In genomic region chr1:22796642-22797041, GRCh38 we compare ENCODE assay signal across 23 cellular contexts.
A peak's percentile ranks its signal among the peaks of the same experiment; 100 is the strongest.
DNase-seq lines count a peak whose midpoint lies in the region; ATAC-seq, FAIRE-seq and TF ChIP-seq lines count a peak whose summit lies in the region.
"Had no signal": no experiment of that assay in that cellular context is flagged by ENCODE, and none has a peak within 500 bp of the region (broad histone marks: within the 10 kb centered on the region; RNA-seq: fewer than 3 reads in every experiment).

No MANE protein-coding gene starts in this region.

- H2AFZ ChIP-seq in HepG2 (ENCODE audit: low read length), result no peak overlapping the region

- peaks cover 3% of the 10 kb centered on the region for H3K4me1 ChIP-seq in HepG2 (ENCODE audit: insufficient read depth, low read length)
- no peaks in the 10 kb centered on the region for H3K4me1 ChIP-seq in right lobe of liver
- no peaks in the 10 kb centered on the region for H3K4me1 ChIP-seq in aorta (ENCODE audit: control insufficient read depth in 1 of 2, insufficient read depth in 2 of 2, low read length in 2 of 2)

- H3K27me3 Mint-ChIP-seq in neural crest cell (ENCODE audit: low read depth), result no peaks in the 10 kb centered on the region

- H3K27ac ChIP-seq in HepG2 (ENCODE audit: extremely low read length, insufficient read depth, low read length) (no peak overlapping the region), right lobe of liver (no peak overlapping the region), aorta (ENCODE audit: low read depth in 1 of 2, low read length in 2 of 2) (no peak overlapping the region)
- H3K27ac ChIP-seq: C4-2B, RWPE1 had no signal

- peak overlapping the region; percentile 81 for H3K27ac Mint-ChIP-seq in neural crest cell (ENCODE audit: unreplicated experiment)

- in situ Hi-C loops in HepG2 (cut with HindIII; ENCODE audit: extremely low pct_ligation_motif_present, low pct_unique_long_range_greater_than_20kb), result no loop called here

- TF ChIP-seq CTCF in HepG2 (CRISPR knock-in tag; IDR thresholded peaks at IDR 0.05) (no peak), right lobe of liver (IDR thresholded peaks at IDR 0.05) (no peak), fibroblast of pulmonary artery (IDR thresholded peaks at IDR 0.05; ENCODE audit: low read length, missing control alignments) (no peak), neural crest cell (conservative IDR thresholded peaks at IDR 0.05) (no peak)

- no peaks in the 10 kb centered on the region for H3K36me3 ChIP-seq in HepG2 (replicated peaks in 1 of 2; ENCODE audit: control insufficient read depth in 1 of 2, insufficient read depth in 2 of 2, low read length in 2 of 2)
- no peaks in the 10 kb centered on the region for H3K36me3 ChIP-seq in right lobe of liver
- H3K36me3 ChIP-seq in aorta (ENCODE audit: control insufficient read depth in 1 of 2, insufficient read depth in 2 of 2, low read length in 1 of 2), result no peaks in the 10 kb centered on the region

- no peak for TF ChIP-seq RAD21 in HepG2 (CRISPR knock-in tag; IDR thresholded peaks at IDR 0.05)

- TF ChIP-seq EP300 in HepG2 (IDR thresholded peaks at IDR 0.05; ENCODE audit: low read depth in 2 of 2, low read length in 2 of 2), result no peak
- no peak for TF ChIP-seq EP300 in HepG2 (CRISPR knock-in tag; IDR thresholded peaks at IDR 0.05; ENCODE audit: borderline replicate concordance)

- H4K20me1 ChIP-seq in HepG2 (ENCODE audit: insufficient read depth, low read length), result no peaks in the 10 kb centered on the region

- POLR2A ChIA-PET in HepG2 (lab: Yijun Ruan, JAX), result no interaction called here

- no peaks in the 10 kb centered on the region for H3K79me2 ChIP-seq in HepG2 (ENCODE audit: insufficient read depth, low read length)

- TF ChIP-seq POLR2A in HepG2 (IDR thresholded peaks at IDR 0.05; ENCODE audit: insufficient read depth in 1 of 2, low read depth in 2 of 2, low read length in 2 of 2), result no peak
- no peak for TF ChIP-seq POLR2A in right lobe of liver (IDR thresholded peaks at IDR 0.05)

- 60% methylated on average over 4 of the region's 4 CpGs for WGBS in HepG2 (ENCODE audit: low lambda C conversion rate)
- WGBS in right lobe of liver (ENCODE audit: insufficient coverage, low coverage, low lambda C conversion rate, missing lambda C conversion rate), result 55% methylated on average over 3 of the region's 4 CpGs
- WGBS in aorta, 2 donors, result 69 to 78% methylated on average over 4 of the region's 4 CpGs

- no peak for FAIRE-seq in HepG2 (lab: Jason Lieb, UNC)
- FAIRE-seq: G401.6, GM12892 had no signal

- H3K4me2 ChIP-seq in HepG2 (ENCODE audit: low read depth, low read length), result no peak overlapping the region
- H3K4me2 ChIP-seq: SK-N-SH had no signal

- H3K9me3 ChIP-seq in HepG2 (ENCODE audit: low read length) (no peaks in the 10 kb centered on the region), right lobe of liver (no peaks in the 10 kb centered on the region), aorta (ENCODE audit: control insufficient read depth, low read length) (no peaks in the 10 kb centered on the region)
- H3K9me3 ChIP-seq: SK-N-SH had no signal

- H3K9ac ChIP-seq in HepG2 (ENCODE audit: insufficient read depth, low read depth, low read length), result no peak overlapping the region
- H3K9ac ChIP-seq: SK-N-SH had no signal

- peaks cover 93% of the 10 kb centered on the region for H3K4me1 Mint-ChIP-seq in neural crest cell

- H3K4me3 ChIP-seq in HepG2 (replicated peaks in 1 of 3; ENCODE audit: insufficient read depth in 1 of 3, low read depth in 2 of 3, low read length in 3 of 3) (no peak overlapping the region), right lobe of liver (no peak overlapping the region), fibroblast of pulmonary artery (replicated peaks; ENCODE audit: low read depth, low read length) (no peak overlapping the region), aorta (ENCODE audit: low read length in 2 of 2) (no peak overlapping the region)

- no TSS peak for BruUV-seq in HepG2 (replicated peaks; lab: Mats Ljungman, UMichigan)

- H3K9me3 Mint-ChIP-seq in neural crest cell, result no peaks in the 10 kb centered on the region

- ATAC-seq in HepG2 (no peak), right lobe of liver (no peak), aorta (ENCODE audit: low FRiP score) (no peak), GM19397 (IDR thresholded peaks at IDR 0.05; ENCODE audit: unreplicated experiment) (no peak), HG03432 (IDR thresholded peaks at IDR 0.05; ENCODE audit: unreplicated experiment) (no peak)

- H3K27me3 ChIP-seq in HepG2 (ENCODE audit: control insufficient read depth in 1 of 2, insufficient read depth in 2 of 2, low read length in 2 of 2) (peaks cover 1 to 21% of the 10 kb centered on the region in 2 experiments; a peak in 3 of 5 replicates), right lobe of liver (no peaks in the 10 kb centered on the region), aorta (ENCODE audit: control insufficient read depth in 1 of 2, insufficient read depth in 2 of 2, low read length in 1 of 2) (no peaks in the 10 kb centered on the region)

- intact Hi-C loops in HepG2 (cut with micrococcal nuclease; ENCODE audit: unreplicated experiment) (no loop called here), right lobe of liver (cut with DNase I) (no loop called here), aorta (cut with DNase I) (no loop called here)

- H3K36me3 Mint-ChIP-seq in neural crest cell (ENCODE audit: low read depth), result no peaks in the 10 kb centered on the region

- CTCF ChIA-PET in HepG2 (lab: Yijun Ruan, JAX; ENCODE audit: low intra/inter-chr PET ratio, low total read pairs), result no interaction called here

- H3K4me3 Mint-ChIP-seq in neural crest cell, result no peak overlapping the region

- no peak for DNase-seq in HepG2 (ENCODE audit: low spot score)
- DNase-seq in right lobe of liver, result no peak
- DNase-seq in fibroblast of pulmonary artery (ENCODE audit: low read depth), result peak; percentile 23
- no peak for DNase-seq in neural crest cell (ENCODE audit: low read depth, low spot score)
- no peak for DNase-seq in aorta
- DNase-seq: 8988T; GOT3; KG1; NCI-H1092; NCI-H1436; NCI-H1930; NCI-H2227 treated with DMSO at 0.1 percent for 48 hours; NCI-H510A treated with DMSO at 0.1 percent for 48 hours; NCI-H748 treated with DMSO at 0.1 percent for 48 hours; NK-92 treated with Interleukin-12 subunit alpha and Interleukin-12 subunit beta, amount 100 ng/mL, for 24 hours; SIG-M5; SK-N-SH had no signal

TF ChIP-seq in HepG2, 621 proteins besides CTCF, POLR2A, EP300 and RAD21:
- TF ChIP-seq ZNF768 (CRISPR knock-in tag; IDR thresholded peaks at IDR 0.05) (peak; percentile 86; the same call in 1 of the 2 replicates), TAF15 (IDR thresholded peaks at IDR 0.05; ENCODE audit: low read depth, low read length, poor library complexity, severe bottlenecking) (no peak)
TF ChIP-seq in HepG2: peak in this region for 1.
